Comparison of ENCODE assay signal across 35 cellular contexts in genomic region chr1:204931768-204932572, GRCh38.
"Had no signal": no experiment of that assay in that cellular context is flagged by ENCODE, and none has a peak within 500 bp of the region (broad histone marks: within the 10 kb centered on the region; RNA-seq: fewer than 3 reads in every experiment).

No MANE protein-coding gene starts in this region.

- FAIRE-seq: RCC 7860 had no signal

- H3K4me3 Mint-ChIP-seq: activated CD4-positive, alpha-beta T cell treated with anti-CD3 and anti-CD28 coated beads for 36 hours; activated CD4-positive, alpha-beta T cell treated with anti-CD3 and anti-CD28 coated beads, Interleukin-2, amount 10 ng/mL, durations not matched to agents 7 days and 5 days; activated CD8-positive, alpha-beta T cell treated with anti-CD3 and anti-CD28 coated beads, Interleukin-2, amount 10 ng/mL, durations not matched to agents 7 days and 5 days; activated naive CD4-positive, alpha-beta T cell treated with anti-CD3 and anti-CD28 coated beads, Interleukin-2, amount 50 U/mL, for 24 hours; activated naive CD8-positive, alpha-beta T cell treated with anti-CD3 and anti-CD28 coated beads, Interleukin-2, amount 10 ng/mL, durations not matched to agents 7 days and 5 days; activated T-cell treated with anti-CD3 and anti-CD28 coated beads, Interleukin-2, amount 50 U/mL, for 24 hours; T-cell; T-helper 17 cell; WTC11 had no signal

- H3K36me3 ChIP-seq: ascending aorta, cardiac muscle cell, MG63 had no signal

- H3K9me3 Mint-ChIP-seq: activated CD4-positive, alpha-beta T cell treated with anti-CD3 and anti-CD28 coated beads, Interleukin-2, amount 10 ng/mL, durations not matched to agents 7 days and 5 days; activated naive CD4-positive, alpha-beta T cell treated with anti-CD3 and anti-CD28 coated beads, Interleukin-2, amount 50 U/mL, for 24 hours; activated naive CD8-positive, alpha-beta T cell treated with anti-CD3 and anti-CD28 coated beads, Interleukin-2, amount 10 ng/mL, durations not matched to agents 7 days and 5 days; activated T-cell treated with anti-CD3 and anti-CD28 coated beads, Interleukin-2, amount 50 U/mL, for 24 hours; activated T-helper 2 cell treated with anti-CD3 and anti-CD28 coated beads, Interferon-gamma antibody, Interleukin-2, Interleukin-4, amounts not matched to agents 10 μg/mL and 5 μg/mL and 100 μg/mL, durations not matched to agents 14 hours and 24 hours and 36 hours; T-cell; WTC11 had no signal

- H3K4me3 ChIP-seq: ascending aorta, cardiac muscle cell, MG63, PC-9 had no signal

- ATAC-seq: activated CD4-positive, alpha-beta T cell treated with anti-CD3 and anti-CD28 coated beads for 36 hours; activated CD4-positive, CD25-positive, alpha-beta regulatory T cell treated with anti-CD3 and anti-CD28 coated beads, Interleukin-2, amount 50 U/mL, for 24 hours; activated CD8-positive, alpha-beta T cell treated with anti-CD3 and anti-CD28 coated beads, Interleukin-2, amount 10 ng/mL, durations not matched to agents 7 days and 5 days; Right ventricle myocardium inferior; SK-N-SH treated with all-trans-retinoic acid at 6 μM for 48 hours; T-cell; T-helper 17 cell; WTC11 had no signal

- H3K27me3 Mint-ChIP-seq: activated CD4-positive, alpha-beta T cell treated with anti-CD3 and anti-CD28 coated beads, Interleukin-2, amount 10 ng/mL, durations not matched to agents 7 days and 5 days had no signal

- H3K27me3 ChIP-seq: ascending aorta, MG63 had no signal

- H3K4me1 Mint-ChIP-seq: activated CD4-positive, alpha-beta T cell treated with anti-CD3 and anti-CD28 coated beads for 36 hours; activated CD4-positive, alpha-beta T cell treated with anti-CD3 and anti-CD28 coated beads, Interleukin-2, amount 10 ng/mL, durations not matched to agents 7 days and 5 days; activated naive CD4-positive, alpha-beta T cell treated with anti-CD3 and anti-CD28 coated beads, Interleukin-2, amount 50 U/mL, for 24 hours; activated naive CD8-positive, alpha-beta T cell treated with anti-CD3 and anti-CD28 coated beads, Interleukin-2, amount 10 ng/mL, durations not matched to agents 7 days and 5 days; T-cell; T-helper 17 cell had no signal

- H3K36me3 Mint-ChIP-seq: activated naive CD4-positive, alpha-beta T cell treated with anti-CD3 and anti-CD28 coated beads, Interleukin-2, amount 50 U/mL, for 24 hours; activated naive CD8-positive, alpha-beta T cell treated with anti-CD3 and anti-CD28 coated beads, Interleukin-2, amount 10 ng/mL, durations not matched to agents 7 days and 5 days; T-cell; WTC11 had no signal

- H3K27ac Mint-ChIP-seq: activated CD4-positive, alpha-beta T cell treated with anti-CD3 and anti-CD28 coated beads for 36 hours; activated CD4-positive, alpha-beta T cell treated with anti-CD3 and anti-CD28 coated beads, Interleukin-2, amount 10 ng/mL, durations not matched to agents 7 days and 5 days; activated CD8-positive, alpha-beta T cell treated with anti-CD3 and anti-CD28 coated beads, Interleukin-2, amount 10 ng/mL, durations not matched to agents 7 days and 5 days; activated naive CD4-positive, alpha-beta T cell treated with anti-CD3 and anti-CD28 coated beads, Interleukin-2, amount 50 U/mL, for 24 hours; activated naive CD8-positive, alpha-beta T cell treated with anti-CD3 and anti-CD28 coated beads, Interleukin-2, amount 10 ng/mL, durations not matched to agents 7 days and 5 days; activated T-cell treated with anti-CD3 and anti-CD28 coated beads, Interleukin-2, amount 50 U/mL, for 24 hours; activated T-helper 2 cell treated with anti-CD3 and anti-CD28 coated beads, Interferon-gamma antibody, Interleukin-2, Interleukin-4, amounts not matched to agents 10 μg/mL and 5 μg/mL and 100 μg/mL, durations not matched to agents 14 hours and 24 hours and 36 hours; T-cell; T-helper 17 cell; WTC11 had no signal

- H3K4me1 ChIP-seq: ascending aorta had no signal

- H2AFZ ChIP-seq: PC-9 had no signal

- H3K27ac ChIP-seq: ascending aorta, cardiac muscle cell, PC-9, RWPE1 had no signal

- H3K9me3 ChIP-seq: ascending aorta, MG63 had no signal

- DNase-seq: activated CD4-positive, alpha-beta T cell treated with anti-CD3 and anti-CD28 coated beads for 36 hours; activated CD4-positive, alpha-beta T cell treated with anti-CD3 and anti-CD28 coated beads, Interleukin-2, amount 10 ng/mL, durations not matched to agents 7 days and 5 days; activated CD4-positive, alpha-beta T cell treated with anti-CD3 and anti-CD28 coated beads, Interleukin-2, amount 50 U/mL, for 48 hours; activated CD8-positive, alpha-beta T cell treated with anti-CD3 and anti-CD28 coated beads, Interleukin-2, amount 10 ng/mL, durations not matched to agents 7 days and 5 days; activated gamma-delta T cell; activated naive CD4-positive, alpha-beta T cell treated with Interleukin-2 at 50 U/mL for 16 hours; activated naive CD8-positive, alpha-beta T cell treated with anti-CD3 and anti-CD28 coated beads, Interleukin-2, amount 10 ng/mL, durations not matched to agents 7 days and 5 days; activated T-cell treated with anti-CD3 and anti-CD28 coated beads, Interleukin-2, amount 50 U/mL, for 24 hours; amygdala; Kasumi-1; KG1; MG63; NCI-H1048; NCI-H1105 treated with DMSO at 0.1 percent for 48 hours; NCI-H1436; NCI-H1694; NCI-H1930; NCI-H2081 treated with DMSO at 0.1 percent for 48 hours; NCI-H226; NCI-H446 treated with DMSO at 0.1 percent for 48 hours; NCI-H69; PC-9; SIG-M5; T-cell; T-helper 17 cell had no signal

- H3K4me2 ChIP-seq: PC-9 had no signal
